8 cellular contexts compared by ENCODE assay signal in the genomic region with DNA sequence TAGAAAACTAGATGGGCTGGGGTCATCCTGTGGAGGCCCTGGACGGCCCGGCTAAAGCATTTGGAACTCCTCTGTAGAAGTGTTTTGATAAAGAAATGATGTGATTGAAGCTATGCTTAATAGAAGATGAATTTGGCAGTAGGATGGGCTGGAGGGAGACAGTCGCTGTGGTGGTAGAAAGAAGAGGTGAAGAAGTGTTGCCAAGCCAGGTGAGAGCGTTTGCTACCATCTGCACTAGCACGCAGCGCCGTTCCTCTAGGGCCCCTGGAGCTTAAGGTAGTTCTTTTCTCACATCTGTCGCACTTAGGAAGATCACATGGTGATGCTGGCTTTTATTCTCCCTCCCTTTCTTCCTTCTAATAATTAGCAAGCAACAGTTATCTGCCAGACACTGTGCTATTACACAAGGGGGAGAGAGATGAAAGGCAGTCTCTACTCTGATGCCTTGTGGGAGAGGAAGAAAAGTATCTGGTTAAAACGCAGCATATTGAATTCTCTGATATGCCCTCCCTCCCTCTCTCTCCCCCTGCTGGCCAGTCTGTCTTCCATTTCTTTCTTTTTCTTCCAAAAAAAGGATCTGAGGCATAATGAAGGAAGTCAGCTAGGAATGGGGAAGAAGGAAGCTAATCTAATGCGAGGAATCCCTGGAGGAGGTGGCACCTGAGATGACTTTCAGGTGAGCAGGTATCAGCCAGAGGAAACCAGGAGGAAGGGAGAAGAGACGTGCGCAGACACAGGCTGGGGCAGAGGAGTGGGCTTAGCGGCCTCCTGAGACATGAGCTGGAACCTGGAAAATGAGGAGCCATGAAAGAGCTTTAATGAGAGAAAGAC.
DNase-seq lines count a peak whose midpoint lies in the region; ATAC-seq, FAIRE-seq and TF ChIP-seq lines count a peak whose summit lies in the region.

No MANE protein-coding gene starts in this region.

- H3K79me2 ChIP-seq in DND-41 (ENCODE audit: insufficient read depth, low read length) (peaks cover 92% of the 10 kb centered on the region), hepatocyte (peaks cover 6% of the 10 kb centered on the region)

- no peaks in the 10 kb centered on the region for H3K9me3 ChIP-seq in DND-41 (ENCODE audit: insufficient read depth, low read length, severe bottlenecking)
- no peaks in the 10 kb centered on the region for H3K9me3 ChIP-seq in hepatocyte (ENCODE audit: low read depth)

- no peaks in the 10 kb centered on the region for H3K9me2 ChIP-seq in hepatocyte (replicated peaks; ENCODE audit: insufficient read depth)

- FAIRE-seq in frontal cortex (lab: Jason Lieb, UNC): no peak

- TF ChIP-seq CTCF in DND-41 (IDR thresholded peaks at IDR 0.05; ENCODE audit: borderline replicate concordance, extremely low read depth, low read length, poor library complexity, severe bottlenecking): peak; percentile 44
- TF ChIP-seq CTCF in osteocyte (IDR thresholded peaks at IDR 0.05): no peak
- TF ChIP-seq CTCF in hepatocyte (IDR thresholded peaks at IDR 0.05; ENCODE audit: poor library complexity): no peak

- peaks cover 77% of the 10 kb centered on the region for H3K4me1 Mint-ChIP-seq in osteocyte (ENCODE audit: unreplicated experiment)

- no peak overlapping the region for H3K4me3 ChIP-seq in DND-41 (ENCODE audit: low read depth in 1 of 2, low read length in 2 of 2)
- no peak overlapping the region for H3K4me3 ChIP-seq in hepatocyte

- H3K36me3 ChIP-seq in DND-41 (ENCODE audit: insufficient read depth, low read length) (peaks cover 77% of the 10 kb centered on the region), hepatocyte (replicated peaks; ENCODE audit: insufficient read depth, low read depth) (no peaks in the 10 kb centered on the region)

- peaks cover 20% of the 10 kb centered on the region for H3K36me3 Mint-ChIP-seq in osteocyte (ENCODE audit: unreplicated experiment)

- no peaks in the 10 kb centered on the region for H3K9me3 Mint-ChIP-seq in osteocyte (ENCODE audit: unreplicated experiment)

- H3K27me3 ChIP-seq in DND-41 (ENCODE audit: insufficient read depth, low read length, poor library complexity) (no peaks in the 10 kb centered on the region), hepatocyte (no peaks in the 10 kb centered on the region)

- peak overlapping the region; percentile 91 for H3K27ac Mint-ChIP-seq in osteocyte (ENCODE audit: unreplicated experiment)

- H2AFZ ChIP-seq in DND-41 (ENCODE audit: low read depth, low read length) (no peak overlapping the region), hepatocyte (no peak overlapping the region)

- H3K4me2 ChIP-seq in DND-41 (ENCODE audit: insufficient read depth, low read length): no peak overlapping the region
- no peak overlapping the region for H3K4me2 ChIP-seq in hepatocyte

- H3K4me3 Mint-ChIP-seq in osteocyte (ENCODE audit: unreplicated experiment): no peak overlapping the region

- ATAC-seq in DND-41 (ENCODE audit: insufficient read depth, low read depth) (no peak), GM18517 (IDR thresholded peaks at IDR 0.05; ENCODE audit: unreplicated experiment) (no peak), HG02938 (IDR thresholded peaks at IDR 0.05; ENCODE audit: unreplicated experiment) (no peak)

- peaks cover 40% of the 10 kb centered on the region for H3K4me1 ChIP-seq in DND-41 (ENCODE audit: insufficient read depth, low read length)
- peaks cover 25% of the 10 kb centered on the region for H3K4me1 ChIP-seq in hepatocyte (ENCODE audit: insufficient read depth)

- DNase-seq in DND-41 (no peak), NCI-H2171 treated with DMSO at 0.1 percent for 48 hours (lab: John Stamatoyannopoulos, UW) (peak; percentile 94), osteocyte (ENCODE audit: extremely low spot score, unreplicated experiment) (no peak), hepatocyte (ENCODE audit: low spot score) (no peak), frontal cortex (ENCODE audit: low spot score in 2 of 2) (no peak)

- H3K27me3 Mint-ChIP-seq in osteocyte (ENCODE audit: unreplicated experiment): no peaks in the 10 kb centered on the region

- H4K20me1 ChIP-seq in DND-41 (ENCODE audit: insufficient read depth, low read length): peaks cover 82% of the 10 kb centered on the region
- H4K20me1 ChIP-seq in hepatocyte (ENCODE audit: insufficient read depth, poor library complexity, severe bottlenecking): no peaks in the 10 kb centered on the region

- WGBS in hepatocyte (ENCODE audit: low lambda C conversion rate, missing lambda C conversion rate): 91% methylated on average over 13 of the region's 13 CpGs

- no peak overlapping the region for H3K9ac ChIP-seq in DND-41 (ENCODE audit: low read depth, low read length)

- H3K27ac ChIP-seq in DND-41 (ENCODE audit: low read length): peak overlapping the region; percentile 27; the same call in 1 of the 2 replicates
- peak overlapping the region; percentile 70 for H3K27ac ChIP-seq in cingulate gyrus (ENCODE audit: low read depth, low read length)
- no peak overlapping the region for H3K27ac ChIP-seq in hepatocyte
